Comparison of ENCODE assay signal across 16 cellular contexts in genomic region chr12:40261937-40262336, GRCh38.
DNase-seq lines count a peak whose midpoint lies in the region; ATAC-seq and FAIRE-seq lines count a peak whose summit lies in the region.
"Had no signal": no experiment of that assay in that cellular context is flagged by ENCODE, and none has a peak within 500 bp of the region (broad histone marks: within the 10 kb centered on the region; RNA-seq: fewer than 3 reads in every experiment).

No MANE protein-coding gene starts in this region.

- FAIRE-seq in GM18507 (lab: Jason Lieb, UNC) = no peak

- H3K27ac ChIP-seq in caudate nucleus (ENCODE audit: low read depth, low read length) = no peak overlapping the region

- DNase-seq in GM18507 (ENCODE audit: extremely low spot score, insufficient read length, low read depth) = peak; percentile 5
- DNase-seq in NAMALWA (ENCODE audit: low spot score) = peak; percentile 26
- no peak for DNase-seq in NCI-H2227 (lab: John Stamatoyannopoulos, UW; ENCODE audit: unreplicated experiment)
- no peak for DNase-seq in iPS-NIHi11 (ENCODE audit: low spot score)
- DNase-seq in caudate nucleus (lab: John Stamatoyannopoulos, UW) = no peak
- DNase-seq in amygdala (lab: John Stamatoyannopoulos, UW) = no peak
- DNase-seq: activated CD8-positive, alpha-beta memory T cell treated with anti-CD3 and anti-CD28 coated beads for 24 hours; amniotic stem cell; BE2C; endodermal cell; GF-D8; HCEC 1CT; retina; T-cell had no signal

- peak; percentile 77 for ATAC-seq in GM21390 (IDR thresholded peaks at IDR 0.05; ENCODE audit: unreplicated experiment)
- peak; percentile 69 for ATAC-seq in HG03039 (IDR thresholded peaks at IDR 0.05; ENCODE audit: unreplicated experiment)
- ATAC-seq: T-cell had no signal

Comparison
In these comparisons a context has a peak if more than half of its experiments do, and no peak if none do; other contexts are left out.
1. DNase-seq: peak in GM18507 (single experiment) and NAMALWA (single experiment); none in NCI-H2227 (single experiment), iPS-NIHi11 (single experiment), caudate nucleus (0 of 61) and amygdala (0 of 56).